In the genomic region with DNA sequence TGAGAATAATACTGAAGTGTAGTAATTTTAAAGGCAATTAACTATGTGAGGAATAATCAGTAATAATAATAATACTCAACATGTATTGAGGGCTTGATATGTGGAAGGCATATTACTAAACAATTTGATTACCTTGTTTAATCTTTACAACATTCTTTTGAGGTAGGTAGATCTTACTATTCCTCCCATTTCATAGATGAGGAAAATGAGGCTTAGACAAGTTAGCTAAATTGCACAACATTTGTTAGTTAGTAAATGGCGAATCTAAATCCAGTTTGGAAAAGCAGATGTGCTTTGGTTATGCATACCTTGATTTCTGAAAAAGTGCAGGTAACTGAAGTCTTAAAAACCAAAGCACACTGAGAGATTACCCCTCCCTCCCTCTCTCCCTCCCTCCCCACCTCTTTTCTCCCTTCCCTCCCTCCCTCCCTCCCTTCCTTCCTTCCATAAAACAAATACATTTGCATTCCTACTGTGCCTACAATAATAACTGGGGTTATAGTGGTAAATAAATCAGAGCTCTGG, we compare ENCODE assay signal across 1 cellular context.
TF ChIP-seq lines count a peak whose summit lies in the region.

No MANE protein-coding gene starts in this region.

TF ChIP-seq in HepG2, 621 proteins besides CTCF, POLR2A, EP300 and RAD21 (continued from another document):
- TF ChIP-seq ATF6 (CRISPR knock-in tag; conservative IDR thresholded peaks at IDR 0.05) (no peak), ZFX (CRISPR knock-in tag; IDR thresholded peaks at IDR 0.05; ENCODE audit: low read depth) (no peak), ERF (CRISPR knock-in tag; IDR thresholded peaks at IDR 0.05) (no peak), ZNF224 (CRISPR knock-in tag; IDR thresholded peaks at IDR 0.05) (no peak), KDM5A (IDR thresholded peaks at IDR 0.05; ENCODE audit: borderline replicate concordance, low read length) (no peak), HNRNPK (IDR thresholded peaks at IDR 0.05; ENCODE audit: low read depth, low read length, poor library complexity, severe bottlenecking) (peak; percentile 81), ZHX2 (IDR thresholded peaks at IDR 0.05; ENCODE audit: low read depth) (no peak), ZHX2 (CRISPR knock-in tag; IDR thresholded peaks at IDR 0.05; ENCODE audit: borderline replicate concordance) (no peak), ZNF20 (CRISPR knock-in tag; IDR thresholded peaks at IDR 0.05) (no peak), ZNF770 (CRISPR knock-in tag; IDR thresholded peaks at IDR 0.05) (no peak), ZNF326 (CRISPR knock-in tag; IDR thresholded peaks at IDR 0.05; ENCODE audit: borderline replicate concordance) (no peak), SETDB1 (CRISPR knock-in tag; IDR thresholded peaks at IDR 0.05; ENCODE audit: borderline replicate concordance) (no peak), HCFC1 (IDR thresholded peaks at IDR 0.05; ENCODE audit: low read depth, low read length) (no peak), ZNF674 (CRISPR knock-in tag; IDR thresholded peaks at IDR 0.05; ENCODE audit: low read depth) (no peak), ZNF816 (CRISPR knock-in tag; IDR thresholded peaks at IDR 0.05; ENCODE audit: borderline replicate concordance) (no peak), SMYD3 (CRISPR knock-in tag; IDR thresholded peaks at IDR 0.05) (no peak), ZNF775 (CRISPR knock-in tag; IDR thresholded peaks at IDR 0.05; ENCODE audit: borderline replicate concordance) (no peak), CREM (IDR thresholded peaks at IDR 0.05) (no peak), CREM (CRISPR knock-in tag; IDR thresholded peaks at IDR 0.05) (no peak), ZNF33A (CRISPR knock-in tag; IDR thresholded peaks at IDR 0.05; ENCODE audit: borderline replicate concordance) (no peak), BATF2 (CRISPR knock-in tag; IDR thresholded peaks at IDR 0.05) (no peak), FOXP1 (IDR thresholded peaks at IDR 0.05) (no peak), FOXP1 (CRISPR knock-in tag; IDR thresholded peaks at IDR 0.05) (no peak), MIXL1 (CRISPR knock-in tag; IDR thresholded peaks at IDR 0.05) (no peak), MEIS1 (CRISPR knock-in tag; IDR thresholded peaks at IDR 0.05; ENCODE audit: borderline replicate concordance) (no peak), KLF16 (CRISPR knock-in tag; IDR thresholded peaks at IDR 0.05) (no peak), ZNF205 (CRISPR knock-in tag; IDR thresholded peaks at IDR 0.05) (no peak), ZFP82 (CRISPR knock-in tag; IDR thresholded peaks at IDR 0.05; ENCODE audit: borderline replicate concordance) (no peak), MAFF (IDR thresholded peaks at IDR 0.05; ENCODE audit: low read depth, low read length) (no peak), RFX5 (IDR thresholded peaks at IDR 0.05; ENCODE audit: low read depth, low read length) (no peak), EEA1 (CRISPR knock-in tag; IDR thresholded peaks at IDR 0.05; ENCODE audit: borderline replicate concordance) (no peak), EZH2 (conservative IDR thresholded peaks at IDR 0.05; ENCODE audit: low read depth, low read length) (no peak), HNRNPLL (IDR thresholded peaks at IDR 0.05; ENCODE audit: low read depth, low read length, poor library complexity, severe bottlenecking) (no peak), KLF11 (CRISPR knock-in tag; IDR thresholded peaks at IDR 0.05) (no peak)
- TF ChIP-seq, protein P1, sequence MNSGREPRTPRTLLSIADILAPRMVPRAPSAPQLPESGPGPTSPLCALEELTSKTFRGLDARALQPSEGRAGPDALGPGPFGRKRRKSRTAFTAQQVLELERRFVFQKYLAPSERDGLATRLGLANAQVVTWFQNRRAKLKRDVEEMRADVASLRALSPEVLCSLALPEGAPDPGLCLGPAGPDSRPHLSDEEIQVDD (CRISPR knock-in tag; IDR thresholded peaks at IDR 0.05; ENCODE audit: borderline replicate concordance) = no peak
